Comparison of ENCODE assay signal across 9 cellular contexts in genomic region chr6:144036064-144036873, GRCh38. TPM values are rescaled to one million over a fixed set of nuclear protein-coding genes. Genes with fewer than 3 reads are reported as not detected.
DNase-seq lines count a peak whose midpoint lies in the region; ATAC-seq, FAIRE-seq and TF ChIP-seq lines count a peak whose summit lies in the region.
"Had no signal": no experiment of that assay in that cellular context is flagged by ENCODE, and none has a peak within 500 bp of the region (broad histone marks: within the 10 kb centered on the region; RNA-seq: fewer than 3 reads in every experiment).

No MANE protein-coding gene starts in this region.

- H3K27me3 Mint-ChIP-seq in activated T-helper 2 cell treated with anti-CD3 and anti-CD28 coated beads, Interferon-gamma antibody, Interleukin-2, Interleukin-4, amounts not matched to agents 10 μg/mL and 5 μg/mL and 100 μg/mL, durations not matched to agents 14 hours and 24 hours and 36 hours (ENCODE audit: low read depth): peaks cover 2% of the 10 kb centered on the region
- no peaks in the 10 kb centered on the region for H3K27me3 Mint-ChIP-seq in stimulated activated memory B cell treated with anti-CD40 and anti-IgM and Interleukin-4, amounts not matched to agents 10 μg/mL and 1 μg/mL and 100 μg/mL, for 72 hours

- H3K36me3 Mint-ChIP-seq in activated T-helper 2 cell treated with anti-CD3 and anti-CD28 coated beads, Interferon-gamma antibody, Interleukin-2, Interleukin-4, amounts not matched to agents 10 μg/mL and 5 μg/mL and 100 μg/mL, durations not matched to agents 14 hours and 24 hours and 36 hours (ENCODE audit: low read depth): no peaks in the 10 kb centered on the region
- peaks cover 20% of the 10 kb centered on the region for H3K36me3 Mint-ChIP-seq in stimulated activated memory B cell treated with anti-CD40 and anti-IgM and Interleukin-4, amounts not matched to agents 10 μg/mL and 1 μg/mL and 100 μg/mL, for 72 hours

- TF ChIP-seq CTCF in AG09319 (IDR thresholded peaks at IDR 0.05; ENCODE audit: low read depth, low read length) (no peak), hepatocyte (IDR thresholded peaks at IDR 0.05; ENCODE audit: poor library complexity) (no peak), D721Med (IDR thresholded peaks at IDR 0.05; ENCODE audit: insufficient read depth, missing control alignments) (no peak)

- peak overlapping the region; percentile 24 for H3K27ac Mint-ChIP-seq in activated T-helper 2 cell treated with anti-CD3 and anti-CD28 coated beads, Interferon-gamma antibody, Interleukin-2, Interleukin-4, amounts not matched to agents 10 μg/mL and 5 μg/mL and 100 μg/mL, durations not matched to agents 14 hours and 24 hours and 36 hours
- peak overlapping the region; percentile 29 for H3K27ac Mint-ChIP-seq in stimulated activated memory B cell treated with anti-CD40 and anti-IgM and Interleukin-4, amounts not matched to agents 10 μg/mL and 1 μg/mL and 100 μg/mL, for 72 hours

- no peaks in the 10 kb centered on the region for H3K9me2 ChIP-seq in hepatocyte (replicated peaks; ENCODE audit: insufficient read depth)

- H3K4me3 Mint-ChIP-seq in activated T-helper 2 cell treated with anti-CD3 and anti-CD28 coated beads, Interferon-gamma antibody, Interleukin-2, Interleukin-4, amounts not matched to agents 10 μg/mL and 5 μg/mL and 100 μg/mL, durations not matched to agents 14 hours and 24 hours and 36 hours (ENCODE audit: low read depth): peak overlapping the region; percentile 3
- peak overlapping the region; percentile 30 for H3K4me3 Mint-ChIP-seq in stimulated activated memory B cell treated with anti-CD40 and anti-IgM and Interleukin-4, amounts not matched to agents 10 μg/mL and 1 μg/mL and 100 μg/mL, for 72 hours

- peak overlapping the region; percentile 7 for H2AFZ ChIP-seq in hepatocyte

- no peaks in the 10 kb centered on the region for H4K20me1 ChIP-seq in hepatocyte (ENCODE audit: insufficient read depth, poor library complexity, severe bottlenecking)

- intact Hi-C loops in activated T-helper 2 cell treated with anti-CD3 and anti-CD28 coated beads, Interferon-gamma antibody, Interleukin-2, Interleukin-4, amounts not matched to agents 10 μg/mL and 5 μg/mL and 100 μg/mL, durations not matched to agents 14 hours and 24 hours and 36 hours (cut with micrococcal nuclease): no loop called here

- no peaks in the 10 kb centered on the region for H3K9me3 ChIP-seq in hepatocyte (ENCODE audit: low read depth)

- H3K4me3 ChIP-seq in hepatocyte: no peak overlapping the region

- H3K36me3 ChIP-seq in hepatocyte (replicated peaks; ENCODE audit: insufficient read depth, low read depth): no peaks in the 10 kb centered on the region

- peaks cover 9% of the 10 kb centered on the region for H3K9me3 Mint-ChIP-seq in activated T-helper 2 cell treated with anti-CD3 and anti-CD28 coated beads, Interferon-gamma antibody, Interleukin-2, Interleukin-4, amounts not matched to agents 10 μg/mL and 5 μg/mL and 100 μg/mL, durations not matched to agents 14 hours and 24 hours and 36 hours
- H3K9me3 Mint-ChIP-seq in stimulated activated memory B cell treated with anti-CD40 and anti-IgM and Interleukin-4, amounts not matched to agents 10 μg/mL and 1 μg/mL and 100 μg/mL, for 72 hours: peaks cover 4% of the 10 kb centered on the region

- no peaks in the 10 kb centered on the region for H3K79me2 ChIP-seq in hepatocyte

- peak overlapping the region; percentile 52 for H3K27ac ChIP-seq in hepatocyte

- no peaks in the 10 kb centered on the region for H3K27me3 ChIP-seq in hepatocyte

- FAIRE-seq in D721Med (lab: Jason Lieb, UNC): no peak
- FAIRE-seq: colon had no signal

- H3K4me1 ChIP-seq in hepatocyte (ENCODE audit: insufficient read depth): no peaks in the 10 kb centered on the region

- peak overlapping the region; percentile 62 for H3K4me2 ChIP-seq in hepatocyte

- peaks cover 12% of the 10 kb centered on the region for H3K4me1 Mint-ChIP-seq in activated T-helper 2 cell treated with anti-CD3 and anti-CD28 coated beads, Interferon-gamma antibody, Interleukin-2, Interleukin-4, amounts not matched to agents 10 μg/mL and 5 μg/mL and 100 μg/mL, durations not matched to agents 14 hours and 24 hours and 36 hours (ENCODE audit: low read depth)
- peaks cover 16% of the 10 kb centered on the region for H3K4me1 Mint-ChIP-seq in stimulated activated memory B cell treated with anti-CD40 and anti-IgM and Interleukin-4, amounts not matched to agents 10 μg/mL and 1 μg/mL and 100 μg/mL, for 72 hours

- DNase-seq in AG09319 (ENCODE audit: extremely low read depth, low read depth): peak; percentile 14
- no peak for DNase-seq in activated T-helper 2 cell treated with anti-CD3 and anti-CD28 coated beads, Interferon-gamma antibody, Interleukin-2, Interleukin-4, amounts not matched to agents 10 μg/mL and 5 μg/mL and 100 μg/mL, durations not matched to agents 14 hours and 24 hours and 36 hours (ENCODE audit: low spot score)
- DNase-seq in hepatocyte (ENCODE audit: low spot score): peak; percentile 23
- DNase-seq in DMS153 treated with DMSO at 0.1 percent for 48 hours (lab: John Stamatoyannopoulos, UW; ENCODE audit: unreplicated experiment): no peak
- DNase-seq in D721Med (ENCODE audit: insufficient read length, low spot score): no peak

- peak; percentile 80 for ATAC-seq in GM19023 (IDR thresholded peaks at IDR 0.05; ENCODE audit: unreplicated experiment)
- peak; percentile 78 for ATAC-seq in HG03175 (IDR thresholded peaks at IDR 0.05; ENCODE audit: unreplicated experiment)
- ATAC-seq in stimulated activated memory B cell treated with anti-CD40 and anti-IgM and Interleukin-4, amounts not matched to agents 10 μg/mL and 1 μg/mL and 100 μg/mL, for 72 hours: peak; percentile 41

- 49% methylated on average over 8 of the region's 8 CpGs for WGBS in hepatocyte (ENCODE audit: low lambda C conversion rate, missing lambda C conversion rate)

RNA-seq across cellular contexts. Expression of gene PLAGL1, which starts 28.2 kb away (rescaled TPM):
- total RNA-seq in activated T-helper 2 cell treated with anti-CD3 and anti-CD28 coated beads, Interferon-gamma antibody, Interleukin-2, Interleukin-4, amounts not matched to agents 10 μg/mL and 5 μg/mL and 100 μg/mL, durations not matched to agents 14 hours and 24 hours and 36 hours: 15.1 and 15.7 TPM in 2 replicates
- 38.9 and 48.6 TPM in 2 replicates for total RNA-seq in hepatocyte
- 88.9 and 96.1 TPM in 2 replicates for polyA plus RNA-seq in hepatocyte

RNA-seq across cellular contexts. Expression of gene SF3B5, which starts 59.1 kb away (rescaled TPM):
- total RNA-seq in activated T-helper 2 cell treated with anti-CD3 and anti-CD28 coated beads, Interferon-gamma antibody, Interleukin-2, Interleukin-4, amounts not matched to agents 10 μg/mL and 5 μg/mL and 100 μg/mL, durations not matched to agents 14 hours and 24 hours and 36 hours: 207 and 208 TPM in 2 replicates
- total RNA-seq in hepatocyte: 147 and 182 TPM in 2 replicates
- 155 and 179 TPM in 2 replicates for polyA plus RNA-seq in hepatocyte

Comparison
In these comparisons a context has a peak if more than half of its experiments do, and no peak if none do; other contexts are left out.
1. DNase-seq: peak in AG09319 (single experiment) and hepatocyte (single experiment); none in activated T-helper 2 cell treated with anti-CD3 and anti-CD28 coated beads, Interferon-gamma antibody, Interleukin-2, Interleukin-4, amounts not matched to agents 10 μg/mL and 5 μg/mL and 100 μg/mL, durations not matched to agents 14 hours and 24 hours and 36 hours (single experiment), DMS153 treated with DMSO at 0.1 percent for 48 hours (single experiment) and D721Med (single experiment).
2. Peak in every context shown above with its lines, with median percentiles within 50 percentile points of each other: ATAC-seq.